In the genomic region with DNA sequence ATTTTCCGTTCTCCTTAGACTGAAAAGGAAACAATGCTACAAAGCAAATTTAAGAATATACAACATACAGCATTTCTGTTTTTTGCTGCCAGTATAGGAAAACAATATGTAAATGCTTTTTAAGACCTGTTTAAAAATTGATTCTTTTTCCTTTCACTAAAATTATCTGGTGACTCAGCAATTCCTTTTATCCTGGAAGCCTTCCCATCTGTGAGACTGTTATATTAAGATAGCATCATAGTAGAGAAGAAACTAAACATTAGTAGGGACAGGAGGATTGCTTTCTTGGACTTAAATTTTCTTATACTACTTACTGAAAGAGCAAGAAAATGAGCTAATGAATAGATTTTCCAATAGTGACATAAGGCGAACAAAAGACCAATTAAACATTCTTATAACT, we compare ENCODE assay signal across 1 cellular context.
TF ChIP-seq lines count a peak whose summit lies in the region.

No MANE protein-coding gene starts in this region.

TF ChIP-seq in K562, 482 proteins besides CTCF, POLR2A, EP300 and RAD21 (continues in another document):
- no peak for TF ChIP-seq MEF2A (IDR thresholded peaks at IDR 0.05; ENCODE audit: control insufficient read depth, low read depth, low read length)
- peak; percentile 97 for TF ChIP-seq C11orf30 (IDR thresholded peaks at IDR 0.05; ENCODE audit: low read depth)
- no peak for TF ChIP-seq NBN (IDR thresholded peaks at IDR 0.05; ENCODE audit: low read depth)
- peak; percentile 94 for TF ChIP-seq MAFK (IDR thresholded peaks at IDR 0.05; ENCODE audit: low read length)
- no peak for TF ChIP-seq MYC (IDR thresholded peaks at IDR 0.05; ENCODE audit: low read depth, low read length)
- TF ChIP-seq MYC (CRISPR knock-in tag; IDR thresholded peaks at IDR 0.05; ENCODE audit: borderline replicate concordance, low read depth), result no peak
- no peak for TF ChIP-seq PTTG1 (tag; IDR thresholded peaks at IDR 0.05; ENCODE audit: low read depth)
- TF ChIP-seq DPF2 (IDR thresholded peaks at IDR 0.05), result peak; percentile 39; the same call in 1 of the 2 replicates
- no peak for TF ChIP-seq HNRNPUL1 (IDR thresholded peaks at IDR 0.05; ENCODE audit: low read length)
- no peak for TF ChIP-seq POLR2AphosphoS2 (IDR thresholded peaks at IDR 0.05; ENCODE audit: low read length)
- peak; percentile 28; the same call in 1 of the 2 replicates for TF ChIP-seq TEAD4 (IDR thresholded peaks at IDR 0.05; ENCODE audit: low read length)
- no peak for TF ChIP-seq TEAD4 (CRISPR knock-in tag; IDR thresholded peaks at IDR 0.05; ENCODE audit: borderline replicate concordance)
- TF ChIP-seq, protein P1, sequence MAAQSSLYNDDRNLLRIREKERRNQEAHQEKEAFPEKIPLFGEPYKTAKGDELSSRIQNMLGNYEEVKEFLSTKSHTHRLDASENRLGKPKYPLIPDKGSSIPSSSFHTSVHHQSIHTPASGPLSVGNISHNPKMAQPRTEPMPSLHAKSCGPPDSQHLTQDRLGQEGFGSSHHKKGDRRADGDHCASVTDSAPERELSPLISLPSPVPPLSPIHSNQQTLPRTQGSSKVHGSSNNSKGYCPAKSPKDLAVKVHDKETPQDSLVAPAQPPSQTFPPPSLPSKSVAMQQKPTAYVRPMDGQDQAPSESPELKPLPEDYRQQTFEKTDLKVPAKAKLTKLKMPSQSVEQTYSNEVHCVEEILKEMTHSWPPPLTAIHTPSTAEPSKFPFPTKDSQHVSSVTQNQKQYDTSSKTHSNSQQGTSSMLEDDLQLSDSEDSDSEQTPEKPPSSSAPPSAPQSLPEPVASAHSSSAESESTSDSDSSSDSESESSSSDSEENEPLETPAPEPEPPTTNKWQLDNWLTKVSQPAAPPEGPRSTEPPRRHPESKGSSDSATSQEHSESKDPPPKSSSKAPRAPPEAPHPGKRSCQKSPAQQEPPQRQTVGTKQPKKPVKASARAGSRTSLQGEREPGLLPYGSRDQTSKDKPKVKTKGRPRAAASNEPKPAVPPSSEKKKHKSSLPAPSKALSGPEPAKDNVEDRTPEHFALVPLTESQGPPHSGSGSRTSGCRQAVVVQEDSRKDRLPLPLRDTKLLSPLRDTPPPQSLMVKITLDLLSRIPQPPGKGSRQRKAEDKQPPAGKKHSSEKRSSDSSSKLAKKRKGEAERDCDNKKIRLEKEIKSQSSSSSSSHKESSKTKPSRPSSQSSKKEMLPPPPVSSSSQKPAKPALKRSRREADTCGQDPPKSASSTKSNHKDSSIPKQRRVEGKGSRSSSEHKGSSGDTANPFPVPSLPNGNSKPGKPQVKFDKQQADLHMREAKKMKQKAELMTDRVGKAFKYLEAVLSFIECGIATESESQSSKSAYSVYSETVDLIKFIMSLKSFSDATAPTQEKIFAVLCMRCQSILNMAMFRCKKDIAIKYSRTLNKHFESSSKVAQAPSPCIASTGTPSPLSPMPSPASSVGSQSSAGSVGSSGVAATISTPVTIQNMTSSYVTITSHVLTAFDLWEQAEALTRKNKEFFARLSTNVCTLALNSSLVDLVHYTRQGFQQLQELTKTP (IDR thresholded peaks at IDR 0.05; ENCODE audit: low read depth in 1 of 2, partially characterized antibody in 2 of 2), result no peak
- TF ChIP-seq, protein P2, sequence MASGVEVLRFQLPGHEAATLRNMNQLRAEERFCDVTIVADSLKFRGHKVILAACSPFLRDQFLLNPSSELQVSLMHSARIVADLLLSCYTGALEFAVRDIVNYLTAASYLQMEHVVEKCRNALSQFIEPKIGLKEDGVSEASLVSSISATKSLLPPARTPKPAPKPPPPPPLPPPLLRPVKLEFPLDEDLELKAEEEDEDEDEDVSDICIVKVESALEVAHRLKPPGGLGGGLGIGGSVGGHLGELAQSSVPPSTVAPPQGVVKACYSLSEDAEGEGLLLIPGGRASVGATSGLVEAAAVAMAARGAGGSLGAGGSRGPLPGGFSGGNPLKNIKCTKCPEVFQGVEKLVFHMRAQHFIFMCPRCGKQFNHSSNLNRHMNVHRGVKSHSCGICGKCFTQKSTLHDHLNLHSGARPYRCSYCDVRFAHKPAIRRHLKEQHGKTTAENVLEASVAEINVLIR (CRISPR knock-in tag; IDR thresholded peaks at IDR 0.05), result no peak
- TF ChIP-seq ZFP30 (CRISPR knock-in tag; IDR thresholded peaks at IDR 0.05; ENCODE audit: borderline replicate concordance), result no peak
- TF ChIP-seq, protein P3, sequence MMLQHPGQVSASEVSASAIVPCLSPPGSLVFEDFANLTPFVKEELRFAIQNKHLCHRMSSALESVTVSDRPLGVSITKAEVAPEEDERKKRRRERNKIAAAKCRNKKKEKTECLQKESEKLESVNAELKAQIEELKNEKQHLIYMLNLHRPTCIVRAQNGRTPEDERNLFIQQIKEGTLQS (IDR thresholded peaks at IDR 0.05), result 0 out of 2 replicates have a peak, but pooled peaks have one; percentile 6
- TF ChIP-seq, protein P3 (CRISPR knock-in tag; conservative IDR thresholded peaks at IDR 0.05), result no peak
- TF ChIP-seq, protein P4, sequence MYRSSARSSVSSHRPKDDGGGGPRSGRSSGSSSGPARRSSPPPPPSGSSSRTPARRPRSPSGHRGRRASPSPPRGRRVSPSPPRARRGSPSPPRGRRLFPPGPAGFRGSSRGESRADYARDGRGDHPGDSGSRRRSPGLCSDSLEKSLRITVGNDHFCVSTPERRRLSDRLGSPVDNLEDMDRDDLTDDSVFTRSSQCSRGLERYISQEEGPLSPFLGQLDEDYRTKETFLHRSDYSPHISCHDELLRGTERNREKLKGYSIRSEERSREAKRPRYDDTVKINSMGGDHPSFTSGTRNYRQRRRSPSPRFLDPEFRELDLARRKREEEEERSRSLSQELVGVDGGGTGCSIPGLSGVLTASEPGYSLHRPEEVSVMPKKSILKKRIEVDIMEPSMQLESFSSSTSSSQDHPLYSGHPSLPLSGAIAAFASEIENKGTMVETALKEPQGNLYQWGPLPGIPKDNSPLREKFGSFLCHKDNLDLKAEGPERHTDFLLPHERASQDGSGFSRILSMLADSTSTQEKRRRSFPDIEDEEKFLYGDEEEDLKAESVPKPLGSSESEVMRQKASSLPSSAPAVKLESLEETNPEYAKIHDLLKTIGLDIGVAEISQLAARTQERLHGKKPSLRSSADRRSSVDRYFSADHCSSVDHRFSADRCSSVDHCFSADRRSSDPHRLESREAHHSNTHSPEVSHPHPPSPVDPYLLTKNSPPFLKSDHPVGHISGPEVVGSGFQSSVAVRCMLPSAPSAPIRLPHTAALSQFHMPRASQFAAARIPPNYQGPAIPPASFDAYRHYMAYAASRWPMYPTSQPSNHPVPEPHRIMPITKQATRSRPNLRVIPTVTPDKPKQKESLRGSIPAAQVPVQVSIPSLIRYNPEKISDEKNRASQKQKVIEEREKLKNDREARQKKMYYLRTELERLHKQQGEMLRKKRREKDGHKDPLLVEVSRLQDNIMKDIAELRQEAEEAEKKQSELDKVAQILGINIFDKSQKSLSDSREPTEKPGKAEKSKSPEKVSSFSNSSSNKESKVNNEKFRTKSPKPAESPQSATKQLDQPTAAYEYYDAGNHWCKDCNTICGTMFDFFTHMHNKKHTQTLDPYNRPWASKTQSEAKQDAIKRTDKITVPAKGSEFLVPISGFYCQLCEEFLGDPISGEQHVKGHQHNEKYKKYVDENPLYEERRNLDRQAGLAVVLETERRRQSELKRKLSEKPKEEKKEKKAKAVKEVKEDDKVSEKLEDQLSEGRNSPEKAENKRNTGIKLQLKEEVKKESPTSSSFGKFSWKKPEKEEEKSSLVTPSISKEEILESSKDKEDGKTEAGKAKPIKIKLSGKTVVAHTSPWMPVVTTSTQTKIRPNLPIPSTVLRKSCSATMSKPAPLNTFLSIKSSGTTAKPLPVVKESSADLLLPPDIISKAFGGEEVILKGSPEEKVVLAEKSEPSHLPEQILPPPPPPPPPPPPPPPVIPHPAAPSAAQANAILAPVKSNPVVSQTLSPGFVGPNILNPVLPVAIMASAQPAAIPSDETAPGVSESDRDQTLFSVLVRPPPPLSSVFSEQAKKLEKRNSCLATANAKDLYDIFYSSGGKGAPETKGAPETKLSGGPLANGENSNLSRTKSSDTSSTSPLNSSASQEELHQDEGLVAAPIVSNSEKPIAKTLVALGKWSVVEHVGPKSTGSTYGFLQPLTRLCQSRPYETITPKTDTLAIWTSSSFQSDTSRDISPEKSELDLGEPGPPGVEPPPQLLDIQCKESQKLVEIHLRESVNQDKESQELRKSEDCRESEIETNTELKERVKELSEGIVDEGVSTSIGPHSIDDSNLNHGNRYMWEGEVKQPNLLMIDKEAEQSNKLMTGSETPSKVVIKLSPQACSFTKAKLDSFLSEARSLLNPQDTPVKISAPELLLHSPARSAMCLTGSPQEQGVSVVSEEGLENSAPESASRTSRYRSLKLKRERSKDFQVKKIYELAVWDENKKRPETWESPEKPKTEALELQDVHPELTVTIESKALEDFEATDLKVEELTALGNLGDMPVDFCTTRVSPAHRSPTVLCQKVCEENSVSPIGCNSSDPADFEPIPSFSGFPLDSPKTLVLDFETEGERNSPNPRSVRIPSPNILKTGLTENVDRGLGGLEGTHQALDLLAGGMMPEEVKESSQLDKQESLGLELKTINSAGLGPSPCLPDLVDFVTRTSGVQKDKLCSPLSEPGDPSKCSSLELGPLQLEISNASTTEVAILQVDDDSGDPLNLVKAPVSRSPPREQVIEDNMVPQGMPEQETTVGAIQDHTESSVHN (IDR thresholded peaks at IDR 0.05; ENCODE audit: borderline replicate concordance in 1 of 2, low read depth in 1 of 2), result no peak
- TF ChIP-seq, protein P5, sequence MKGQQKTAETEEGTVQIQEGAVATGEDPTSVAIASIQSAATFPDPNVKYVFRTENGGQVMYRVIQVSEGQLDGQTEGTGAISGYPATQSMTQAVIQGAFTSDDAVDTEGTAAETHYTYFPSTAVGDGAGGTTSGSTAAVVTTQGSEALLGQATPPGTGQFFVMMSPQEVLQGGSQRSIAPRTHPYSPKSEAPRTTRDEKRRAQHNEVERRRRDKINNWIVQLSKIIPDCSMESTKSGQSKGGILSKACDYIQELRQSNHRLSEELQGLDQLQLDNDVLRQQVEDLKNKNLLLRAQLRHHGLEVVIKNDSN (CRISPR knock-in tag; IDR thresholded peaks at IDR 0.05), result no peak
- TF ChIP-seq ESRRB (CRISPR knock-in tag; IDR thresholded peaks at IDR 0.05; ENCODE audit: borderline replicate concordance), result no peak
- TF ChIP-seq CHD4 (IDR thresholded peaks at IDR 0.05; ENCODE audit: insufficient read depth, insufficient replicate concordance, low read depth, low read length, poor library complexity, severe bottlenecking), result no peak
- TF ChIP-seq, protein P6, sequence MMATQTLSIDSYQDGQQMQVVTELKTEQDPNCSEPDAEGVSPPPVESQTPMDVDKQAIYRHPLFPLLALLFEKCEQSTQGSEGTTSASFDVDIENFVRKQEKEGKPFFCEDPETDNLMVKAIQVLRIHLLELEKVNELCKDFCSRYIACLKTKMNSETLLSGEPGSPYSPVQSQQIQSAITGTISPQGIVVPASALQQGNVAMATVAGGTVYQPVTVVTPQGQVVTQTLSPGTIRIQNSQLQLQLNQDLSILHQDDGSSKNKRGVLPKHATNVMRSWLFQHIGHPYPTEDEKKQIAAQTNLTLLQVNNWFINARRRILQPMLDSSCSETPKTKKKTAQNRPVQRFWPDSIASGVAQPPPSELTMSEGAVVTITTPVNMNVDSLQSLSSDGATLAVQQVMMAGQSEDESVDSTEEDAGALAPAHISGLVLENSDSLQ (IDR thresholded peaks at IDR 0.05), result no peak
- TF ChIP-seq, protein P7, sequence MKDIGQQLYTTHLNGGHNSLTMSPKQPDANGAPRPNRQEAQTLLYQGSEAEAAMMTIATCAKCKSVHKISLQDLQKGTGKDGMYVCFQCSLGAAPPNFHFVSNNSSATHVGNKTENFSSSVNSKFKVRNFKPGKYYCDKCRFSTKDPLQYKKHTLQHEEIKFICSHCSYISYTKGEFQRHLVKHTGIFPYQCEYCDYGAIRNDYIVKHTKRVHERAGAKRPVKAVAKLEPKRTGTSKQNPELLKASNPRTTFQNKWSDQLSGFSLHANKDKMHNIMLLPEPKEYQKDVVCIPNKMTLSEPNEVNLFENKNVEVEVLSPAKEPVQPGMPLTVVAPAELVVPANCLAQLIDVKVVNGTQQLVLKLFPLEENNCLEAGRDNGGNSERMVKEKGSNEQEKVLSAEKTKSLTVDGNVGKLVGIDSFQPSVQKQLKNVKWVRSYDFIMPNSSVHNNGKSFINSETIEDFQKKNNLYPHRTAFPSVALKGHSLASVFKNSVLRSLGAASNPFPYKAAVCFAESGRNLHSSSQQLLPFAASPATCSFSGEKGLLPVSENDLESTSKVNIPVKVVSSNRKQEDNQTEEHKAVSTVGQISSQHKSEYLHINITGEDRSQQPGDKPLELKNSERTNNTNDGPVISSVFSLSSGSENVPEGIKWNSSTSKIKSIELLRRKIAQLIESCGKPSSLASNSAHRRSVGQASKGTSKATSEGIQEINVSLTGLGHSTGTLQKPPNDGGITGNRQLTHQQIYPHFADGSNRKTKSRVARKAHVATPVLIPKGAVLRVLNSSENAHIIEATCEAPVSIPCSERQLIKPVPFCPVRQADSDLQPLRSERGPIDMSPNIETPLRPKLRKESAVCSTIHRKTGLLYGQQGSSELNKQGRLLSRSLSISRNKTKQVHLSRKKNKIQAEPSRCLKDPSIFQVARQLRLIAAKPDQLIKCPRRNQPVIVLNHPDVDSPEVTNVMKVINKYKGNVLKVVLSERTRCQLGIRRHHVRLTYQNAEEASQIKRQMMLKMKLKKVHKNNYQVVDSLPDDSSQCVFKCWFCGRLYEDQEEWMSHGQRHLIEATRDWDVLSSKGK (CRISPR knock-in tag; IDR thresholded peaks at IDR 0.05), result no peak
- no peak for TF ChIP-seq PTRF (tag; IDR thresholded peaks at IDR 0.05)
- TF ChIP-seq MAFG (tag; conservative IDR thresholded peaks at IDR 0.05), result peak; percentile 97
- TF ChIP-seq NCOR1 (IDR thresholded peaks at IDR 0.05), result 0 out of 2 replicates have a peak, but pooled peaks have one; percentile 23
- TF ChIP-seq TAL1 (IDR thresholded peaks at IDR 0.05), result peak; percentile 47
- peak; percentile 64 for TF ChIP-seq SMARCA4 (IDR thresholded peaks at IDR 0.05)
- TF ChIP-seq ZSCAN29 (IDR thresholded peaks at IDR 0.05), result no peak
- TF ChIP-seq, protein P8, sequence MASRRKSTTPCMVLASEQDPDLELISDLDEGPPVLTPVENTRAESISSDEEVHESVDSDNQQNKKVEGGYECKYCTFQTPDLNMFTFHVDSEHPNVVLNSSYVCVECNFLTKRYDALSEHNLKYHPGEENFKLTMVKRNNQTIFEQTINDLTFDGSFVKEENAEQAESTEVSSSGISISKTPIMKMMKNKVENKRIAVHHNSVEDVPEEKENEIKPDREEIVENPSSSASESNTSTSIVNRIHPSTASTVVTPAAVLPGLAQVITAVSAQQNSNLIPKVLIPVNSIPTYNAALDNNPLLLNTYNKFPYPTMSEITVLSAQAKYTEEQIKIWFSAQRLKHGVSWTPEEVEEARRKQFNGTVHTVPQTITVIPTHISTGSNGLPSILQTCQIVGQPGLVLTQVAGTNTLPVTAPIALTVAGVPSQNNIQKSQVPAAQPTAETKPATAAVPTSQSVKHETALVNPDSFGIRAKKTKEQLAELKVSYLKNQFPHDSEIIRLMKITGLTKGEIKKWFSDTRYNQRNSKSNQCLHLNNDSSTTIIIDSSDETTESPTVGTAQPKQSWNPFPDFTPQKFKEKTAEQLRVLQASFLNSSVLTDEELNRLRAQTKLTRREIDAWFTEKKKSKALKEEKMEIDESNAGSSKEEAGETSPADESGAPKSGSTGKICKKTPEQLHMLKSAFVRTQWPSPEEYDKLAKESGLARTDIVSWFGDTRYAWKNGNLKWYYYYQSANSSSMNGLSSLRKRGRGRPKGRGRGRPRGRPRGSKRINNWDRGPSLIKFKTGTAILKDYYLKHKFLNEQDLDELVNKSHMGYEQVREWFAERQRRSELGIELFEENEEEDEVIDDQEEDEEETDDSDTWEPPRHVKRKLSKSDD (conservative IDR thresholded peaks at IDR 0.05; ENCODE audit: low read length), result no peak
